ENCODE assay signal across 8 cellular contexts in the genomic region with DNA sequence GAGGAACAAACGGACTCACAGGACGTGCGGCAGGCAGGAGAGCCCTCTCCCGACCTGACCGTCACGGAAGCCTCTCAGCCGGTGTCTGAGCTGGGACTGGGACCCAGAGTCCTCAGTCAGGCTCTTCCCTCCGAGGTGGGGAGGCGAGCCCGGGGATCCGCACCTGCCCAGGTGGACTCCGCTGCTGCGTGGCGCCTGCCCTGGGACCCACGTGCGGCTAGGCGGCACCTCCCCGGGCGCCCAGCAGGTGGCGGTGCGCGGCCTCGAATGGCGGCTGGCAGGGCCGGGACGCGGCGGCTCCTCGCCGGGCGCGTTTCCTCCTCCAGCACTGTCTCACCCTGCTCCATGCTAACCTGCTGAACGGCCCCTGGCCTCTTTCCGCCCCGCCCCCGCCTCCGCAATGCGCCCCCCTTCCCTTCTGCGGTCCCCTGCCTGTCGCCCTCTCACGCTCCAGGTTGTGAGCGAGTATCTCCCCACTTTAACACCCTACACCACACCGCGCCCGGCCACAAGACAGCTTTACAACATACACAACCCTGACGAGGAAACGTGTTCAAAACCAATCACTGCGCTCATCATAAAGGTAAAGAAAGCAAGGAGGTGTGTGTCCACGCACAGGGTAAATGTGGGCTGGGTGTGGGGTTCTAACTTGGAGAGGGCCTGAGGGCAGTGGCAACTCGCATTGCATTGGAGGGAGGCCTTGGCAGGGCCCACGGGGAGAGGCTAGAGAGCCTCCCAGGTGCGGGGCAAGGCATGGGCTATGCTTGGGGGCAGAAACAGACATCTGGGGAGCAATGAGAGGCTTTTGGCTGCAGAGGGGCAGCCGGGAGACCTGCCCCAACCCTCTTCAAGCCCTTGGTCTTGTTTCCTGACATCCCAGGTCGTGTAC. TPM values are rescaled to one million over a fixed set of nuclear protein-coding genes. Genes with fewer than 3 reads are reported as not detected.
A peak's percentile ranks its signal among the peaks of the same experiment; 100 is the strongest.
DNase-seq lines count a peak whose midpoint lies in the region; ATAC-seq and TF ChIP-seq lines count a peak whose summit lies in the region.

No MANE protein-coding gene starts in this region.

- H3K36me3 ChIP-seq in Panc1 (ENCODE audit: control insufficient read depth, insufficient read depth, low read length) = no peaks in the 10 kb centered on the region

- POLR2A ChIA-PET in Panc1 (lab: Charles Lee) = interaction anchor here (0.7 kb wide), 1 partner anchor 128 kb away, joined by 5 read pairs; no protein-coding TSS in a partner anchor

- intact Hi-C loops in Panc1 (cut with micrococcal nuclease; ENCODE audit: unreplicated experiment) = no loop called here

- peak overlapping the region; percentile 54; the same call in 1 of the 2 replicates for H3K27ac ChIP-seq in Panc1 (ENCODE audit: low read length)

- TF ChIP-seq CTCF in Panc1 (IDR thresholded peaks at IDR 0.05) (peak; percentile 89), fibroblast of mammary gland (conservative IDR thresholded peaks at IDR 0.05; ENCODE audit: control insufficient read depth, insufficient read depth, low read depth, low read length) (no peak), nephron (IDR thresholded peaks at IDR 0.05; ENCODE audit: unreplicated experiment in 3 of 3) (peak; percentile 96)

- no peaks in the 10 kb centered on the region for H3K9me3 Mint-ChIP-seq in nephron
- H3K9me3 Mint-ChIP-seq in stimulated activated naive CD8-positive, alpha-beta T cell treated with anti-CD3 and anti-CD28 coated beads, Interleukin-15, Interleukin-2, amounts not matched to agents 100 ng/mL and 50 ng/mL, for 24 hours = no peaks in the 10 kb centered on the region

- H3K4me3 ChIP-seq in Panc1 (ENCODE audit: low read depth in 2 of 2, low read length in 2 of 2) (peak overlapping the region; percentile 12 to 30; a peak in 2 of 4 replicates), fibroblast of mammary gland (ENCODE audit: control insufficient read depth, low read depth, low read length) (no peak overlapping the region)

- DNase-seq in COLO668 (lab: John Stamatoyannopoulos, UW; ENCODE audit: unreplicated experiment) (peak; percentile 80), Panc1 (ENCODE audit: low read depth, low spot score) (no peak), fibroblast of mammary gland (ENCODE audit: low read depth) (peak; percentile 27)
- peak; percentile 85 to 90 for DNase-seq in activated T-cell treated with anti-CD3 and anti-CD28 coated beads, Interleukin-2, amount 50 U/mL, for 48 hours

- in situ Hi-C loops in Panc1 (cut with HindIII; ENCODE audit: low pct_unique_long_range_greater_than_20kb, low sequenced_read_pairs) = no loop called here

- no peaks in the 10 kb centered on the region for H3K4me1 ChIP-seq in Panc1 (ENCODE audit: control insufficient read depth, insufficient read depth, low read length)

- ATAC-seq in HG02870 (IDR thresholded peaks at IDR 0.05; ENCODE audit: unreplicated experiment) = peak; percentile 47
- peak; percentile 99 for ATAC-seq in Panc1
- no peak for ATAC-seq in HG03469 (IDR thresholded peaks at IDR 0.05; ENCODE audit: unreplicated experiment)

- peak overlapping the region in 2 of 3 experiments; percentile 16 to 35 for H3K4me3 Mint-ChIP-seq in nephron
- H3K4me3 Mint-ChIP-seq in stimulated activated naive CD8-positive, alpha-beta T cell treated with anti-CD3 and anti-CD28 coated beads, Interleukin-15, Interleukin-2, amounts not matched to agents 100 ng/mL and 50 ng/mL, for 24 hours = peak overlapping the region; percentile 5

- peaks cover 15% of the 10 kb centered on the region for H3K4me1 Mint-ChIP-seq in nephron
- peaks cover 22% of the 10 kb centered on the region for H3K4me1 Mint-ChIP-seq in stimulated activated naive CD8-positive, alpha-beta T cell treated with anti-CD3 and anti-CD28 coated beads, Interleukin-15, Interleukin-2, amounts not matched to agents 100 ng/mL and 50 ng/mL, for 24 hours (ENCODE audit: low read depth)

- no peaks in the 10 kb centered on the region for H3K36me3 Mint-ChIP-seq in nephron (ENCODE audit: low read depth)
- H3K36me3 Mint-ChIP-seq in stimulated activated naive CD8-positive, alpha-beta T cell treated with anti-CD3 and anti-CD28 coated beads, Interleukin-15, Interleukin-2, amounts not matched to agents 100 ng/mL and 50 ng/mL, for 24 hours (ENCODE audit: low read depth) = no peaks in the 10 kb centered on the region

- BruUV-seq in Panc1 (replicated peaks; lab: Mats Ljungman, UMichigan) = no TSS peak

- no peak overlapping the region for H3K27ac Mint-ChIP-seq in nephron
- H3K27ac Mint-ChIP-seq in stimulated activated naive CD8-positive, alpha-beta T cell treated with anti-CD3 and anti-CD28 coated beads, Interleukin-15, Interleukin-2, amounts not matched to agents 100 ng/mL and 50 ng/mL, for 24 hours = no peak overlapping the region

- no peaks in the 10 kb centered on the region for H3K27me3 ChIP-seq in Panc1 (ENCODE audit: control insufficient read depth, insufficient read depth, low read length)

- peaks cover 67% of the 10 kb centered on the region for H3K27me3 Mint-ChIP-seq in nephron (ENCODE audit: low read depth)
- H3K27me3 Mint-ChIP-seq in stimulated activated naive CD8-positive, alpha-beta T cell treated with anti-CD3 and anti-CD28 coated beads, Interleukin-15, Interleukin-2, amounts not matched to agents 100 ng/mL and 50 ng/mL, for 24 hours = peaks cover 52% of the 10 kb centered on the region

- H3K9me3 ChIP-seq in Panc1 (ENCODE audit: control insufficient read depth, insufficient read depth, low read depth, low read length) = no peaks in the 10 kb centered on the region

- CTCF ChIA-PET in Panc1 (lab: Charles Lee) = interaction anchor here (0.6 to 1.0 kb wide), 2 partner anchors 13 to 248 kb away, joined by 5 to 6 read pairs; no protein-coding TSS in a partner anchor

RNA-seq across cellular contexts. Expression of gene ATXN10, which starts 25.9 kb away (rescaled TPM):
- 184 TPM for total RNA-seq in Panc1 (2021; ENCODE audit: unreplicated experiment)
- polyA plus RNA-seq in Panc1 (2012; ENCODE audit: insufficient read length) = 75.1 TPM
